Comparison of ENCODE assay signal across 8 cellular contexts in the genomic region with DNA sequence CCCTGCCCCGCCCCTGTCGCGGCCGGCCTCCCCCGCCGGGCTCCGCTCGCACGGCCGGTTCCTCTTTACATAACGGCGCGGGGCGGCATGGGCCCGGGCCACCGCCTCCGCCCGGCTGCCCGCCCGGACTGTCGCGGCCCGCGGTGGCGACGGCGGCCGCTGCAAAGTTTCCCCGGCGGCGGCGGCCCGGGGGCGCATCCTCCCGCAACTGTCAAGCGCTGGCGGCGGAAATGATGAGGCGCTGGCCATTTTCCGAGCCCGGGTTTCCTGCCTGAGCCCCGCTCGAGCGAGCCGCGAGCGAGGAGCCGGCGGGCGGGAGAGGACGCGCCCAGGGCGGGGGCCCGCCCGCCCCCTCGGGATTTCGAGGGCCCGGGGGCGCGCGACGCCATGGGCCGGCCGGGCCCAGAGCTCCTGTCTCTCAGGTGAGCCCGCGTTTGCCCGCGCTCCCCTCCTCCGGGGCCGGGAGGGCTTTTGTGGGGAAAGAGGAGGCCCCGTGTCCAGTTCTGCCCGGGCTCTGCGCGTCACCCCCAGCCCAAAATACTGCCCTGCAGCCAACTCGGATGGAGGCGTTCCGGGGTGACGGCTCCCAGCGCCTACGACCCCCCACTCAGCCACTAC. TPM values are rescaled to one million over a fixed set of nuclear protein-coding genes. Genes with fewer than 3 reads are reported as not detected.
DNase-seq lines count a peak whose midpoint lies in the region; ATAC-seq, FAIRE-seq and TF ChIP-seq lines count a peak whose summit lies in the region.

TSS of gene SH2B3 (plus strand) at position 68 of the 618 bp plus-strand sequence. CDS start 12,223 bp downstream, outside the sequence.

- H3K9me3 ChIP-seq in GM12878 (replicated peaks; ENCODE audit: control insufficient read depth, insufficient read depth, low read length), result no peaks in the 10 kb centered on the region

- RAD21 ChIA-PET in GM12878 (lab: Charles Lee; ENCODE audit: unreplicated experiment), result interaction anchor here (19.6 kb wide), 1 partner anchor 38 kb away, joined by 804 read pairs; no protein-coding TSS in a partner anchor

- BruUV-seq in GM12878 (replicated peaks; lab: Mats Ljungman, UMichigan), result no TSS peak

- SMC1A ChIA-PET in GM12878 (lab: Charles Lee; ENCODE audit: uncharacterized antibody, unreplicated experiment), result interaction anchor here (4.0 to 22.6 kb wide), 3 partner anchors 25 to 50 kb away, joined by 38 to 605 read pairs (median 104); no protein-coding TSS in a partner anchor

- TF ChIP-seq EP300 in GM12878 (IDR thresholded peaks at IDR 0.05; ENCODE audit: borderline replicate concordance in 1 of 2, control insufficient read depth in 1 of 2, low read depth in 2 of 2, low read length in 2 of 2), result no peak

- TF ChIP-seq POLR2A in Raji (IDR thresholded peaks at IDR 0.05; ENCODE audit: insufficient read depth, low read depth, low read length) (peak; percentile 41; the same call in 1 of the 2 replicates), GM12878 (IDR thresholded peaks at IDR 0.05; ENCODE audit: low read depth, low read length) (peak; percentile 68)

- no peak for TF ChIP-seq RAD21 in GM12878 (IDR thresholded peaks at IDR 0.05; ENCODE audit: insufficient read depth, low read depth, low read length)

- no peak for FAIRE-seq in GM12878 (lab: Jason Lieb, UNC)

- H2AFZ ChIP-seq in GM12878 (ENCODE audit: control insufficient read depth, low read depth, low read length), result peak within 1 kb of the TSS; percentile 60

- peak within 1 kb of the TSS; percentile 91 for H3K27ac ChIP-seq in GM12878 (ENCODE audit: control insufficient read depth, insufficient read depth)

- H3K36me3 ChIP-seq in GM12878 (ENCODE audit: control insufficient read depth in 2 of 2, insufficient read depth in 2 of 2, low read length in 1 of 2) (peaks cover 0 to 4% of the 10 kb centered on the region in 2 experiments; a peak in 1 of 4 replicates), kidney epithelial cell (ENCODE audit: control insufficient read depth, insufficient read depth, low read length) (no peaks in the 10 kb centered on the region)

- H3K4me3 ChIP-seq in GM12878 (peak within 1 kb of the TSS; percentile 96), kidney epithelial cell (ENCODE audit: low read depth, low read length) (peak within 1 kb of the TSS; percentile 68)

- peak within 1 kb of the TSS; percentile 96 for H3K4me2 ChIP-seq in GM12878 (ENCODE audit: control insufficient read depth, insufficient read depth)

- WGBS in GM12878 (ENCODE audit: insufficient coverage, insufficient replicate concordance, low lambda C conversion rate, missing lambda C conversion rate), result under 1% methylated on average over 38 of the region's 80 CpGs

- POLR2A ChIA-PET in GM12878 (lab: Charles Lee), result interaction anchor here (8.7 to 13.2 kb wide), 2 partner anchors 24 to 38 kb away, joined by 71 to 188 read pairs; no protein-coding TSS in a partner anchor

- in situ Hi-C loops in GM12878 (cut with MboI), result no loop called here

- intact Hi-C loops in GM12878 (cut with micrococcal nuclease; ENCODE audit: unreplicated experiment), result loop anchor here (1.0 to 2.0 kb wide), 2 partner anchors 25 to 38 kb away; no protein-coding TSS in a partner anchor

- DNase-seq in GM12878 (ENCODE audit: low read depth, low spot score), result no peak
- no peak for DNase-seq in kidney epithelial cell (ENCODE audit: low read depth)
- peak; percentile 50 for DNase-seq in stimulated activated CD8-positive, alpha-beta memory T cell treated with anti-CD3 and anti-CD28 coated beads, Interleukin-15, amount 100 ng/mL, for 1 hour (ENCODE audit: low read depth)
- DNase-seq in foreskin melanocyte, result no peak
- DNase-seq in NOMO-1 (lab: John Stamatoyannopoulos, UW; ENCODE audit: unreplicated experiment in 2 of 2), result no peak

- no peaks in the 10 kb centered on the region for H3K27me3 ChIP-seq in GM12878 (replicated peaks in 1 of 2; ENCODE audit: control insufficient read depth in 2 of 2, insufficient read depth in 2 of 2, low read length in 1 of 2)
- H3K27me3 ChIP-seq in kidney epithelial cell (ENCODE audit: control insufficient read depth, insufficient read depth, low read length), result no peaks in the 10 kb centered on the region

- TF ChIP-seq CTCF in GM12878 (IDR thresholded peaks at IDR 0.05 in 2 of 3, conservative IDR thresholded peaks at IDR 0.05 in 1 of 3; ENCODE audit: control insufficient read depth in 2 of 3, extremely low read depth in 1 of 3, insufficient read depth in 1 of 3, low read depth in 3 of 3, low read length in 3 of 3) (no peak), kidney epithelial cell (IDR thresholded peaks at IDR 0.05; ENCODE audit: insufficient read depth, low read length, poor library complexity, severe bottlenecking) (no peak)

- H3K9ac ChIP-seq in GM12878 (ENCODE audit: control insufficient read depth, insufficient read depth, low read length), result peak within 1 kb of the TSS; percentile 95

- CTCF ChIA-PET in GM12878 (lab: Yijun Ruan, JAX), result interaction anchor here (27.0 kb wide), 1 partner anchor 45 kb away, joined by 1117 read pairs; no protein-coding TSS in a partner anchor

- peak; percentile 0 for ATAC-seq in GM18499 (IDR thresholded peaks at IDR 0.05; ENCODE audit: insufficient read depth, unreplicated experiment)
- ATAC-seq in HG02642 (IDR thresholded peaks at IDR 0.05; ENCODE audit: poor library complexity, unreplicated experiment), result peak; percentile 12
- ATAC-seq in GM12878, result peak; percentile 0; the same call in 2 of the 3 replicates

- peaks cover 49% of the 10 kb centered on the region for H3K4me1 ChIP-seq in GM12878 (ENCODE audit: control insufficient read depth, insufficient read depth, low read length)

- peaks cover 52% of the 10 kb centered on the region for H3K79me2 ChIP-seq in GM12878 (ENCODE audit: control insufficient read depth, insufficient read depth, low read length)

- 0 out of 2 replicates have a peak, but pooled peaks cover 6% of the 10 kb centered on the region for H4K20me1 ChIP-seq in GM12878 (ENCODE audit: control insufficient read depth, insufficient read depth)

TF ChIP-seq in GM12878, 131 proteins besides CTCF, POLR2A, EP300 and RAD21 (continues in another document):
- TF ChIP-seq SRF (IDR thresholded peaks at IDR 0.05; ENCODE audit: low read depth in 2 of 2, low read length in 2 of 2) (0 out of 4 replicates have a peak, but pooled peaks of 1 of the 2 experiments have one; percentile 8), TAF1 (IDR thresholded peaks at IDR 0.05; ENCODE audit: borderline replicate concordance, low read depth, low read length) (peak; percentile 71; the same call in 1 of the 2 replicates), RELA (IDR thresholded peaks at IDR 0.05; ENCODE audit: borderline replicate concordance, partially characterized antibody) (peak; percentile 27), CREB1 (IDR thresholded peaks at IDR 0.05; ENCODE audit: low read depth) (no peak), HDAC6 (IDR thresholded peaks at IDR 0.05; ENCODE audit: unreplicated experiment) (peak; percentile 55), IKZF1 (conservative IDR thresholded peaks at IDR 0.05) (peak; percentile 9), LARP7 (IDR thresholded peaks at IDR 0.05) (peak; percentile 73), ZZZ3 (IDR thresholded peaks at IDR 0.05; ENCODE audit: control insufficient read depth, insufficient read length, low read depth) (no peak), DPF2 (IDR thresholded peaks at IDR 0.05) (peak; percentile 58), STAT1 (conservative IDR thresholded peaks at IDR 0.05) (no peak), SMARCA5 (IDR thresholded peaks at IDR 0.05) (peak; percentile 80)
- TF ChIP-seq, protein P1, sequence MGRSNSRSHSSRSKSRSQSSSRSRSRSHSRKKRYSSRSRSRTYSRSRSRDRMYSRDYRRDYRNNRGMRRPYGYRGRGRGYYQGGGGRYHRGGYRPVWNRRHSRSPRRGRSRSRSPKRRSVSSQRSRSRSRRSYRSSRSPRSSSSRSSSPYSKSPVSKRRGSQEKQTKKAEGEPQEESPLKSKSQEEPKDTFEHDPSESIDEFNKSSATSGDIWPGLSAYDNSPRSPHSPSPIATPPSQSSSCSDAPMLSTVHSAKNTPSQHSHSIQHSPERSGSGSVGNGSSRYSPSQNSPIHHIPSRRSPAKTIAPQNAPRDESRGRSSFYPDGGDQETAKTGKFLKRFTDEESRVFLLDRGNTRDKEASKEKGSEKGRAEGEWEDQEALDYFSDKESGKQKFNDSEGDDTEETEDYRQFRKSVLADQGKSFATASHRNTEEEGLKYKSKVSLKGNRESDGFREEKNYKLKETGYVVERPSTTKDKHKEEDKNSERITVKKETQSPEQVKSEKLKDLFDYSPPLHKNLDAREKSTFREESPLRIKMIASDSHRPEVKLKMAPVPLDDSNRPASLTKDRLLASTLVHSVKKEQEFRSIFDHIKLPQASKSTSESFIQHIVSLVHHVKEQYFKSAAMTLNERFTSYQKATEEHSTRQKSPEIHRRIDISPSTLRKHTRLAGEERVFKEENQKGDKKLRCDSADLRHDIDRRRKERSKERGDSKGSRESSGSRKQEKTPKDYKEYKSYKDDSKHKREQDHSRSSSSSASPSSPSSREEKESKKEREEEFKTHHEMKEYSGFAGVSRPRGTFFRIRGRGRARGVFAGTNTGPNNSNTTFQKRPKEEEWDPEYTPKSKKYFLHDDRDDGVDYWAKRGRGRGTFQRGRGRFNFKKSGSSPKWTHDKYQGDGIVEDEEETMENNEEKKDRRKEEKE (IDR thresholded peaks at IDR 0.05), result 0 out of 2 replicates have a peak, but pooled peaks have one; percentile 16

RNA-seq across cellular contexts. Expression of gene SH2B3, which starts in this region (rescaled TPM):
- 28.3 and 28.4 TPM in 2 replicates for total RNA-seq in GM12878 (2013; cell fraction: nucleolus; rRNA removed)
- total RNA-seq in GM12878 (2014; rRNA removed), result 32.3 and 32.5 TPM in 2 replicates
- total RNA-seq in GM12878 (2014; rRNA removed; fragmentation: Illumina TruSeq; extraction: Trizol), result 25.3 and 27.6 TPM in 2 replicates
- 43.2 and 46.4 TPM in 2 replicates for total RNA-seq in GM12878 (2021)
- polyA plus RNA-seq in GM12878 (2011; ENCODE audit: low read depth), result 18.6 TPM
- 15.0 and 19.1 TPM in 2 replicates for polyA plus RNA-seq in GM12878 (2011; rRNA removed)
- 19.4 and 21.7 TPM in 2 replicates for polyA plus RNA-seq in GM12878 (2011; cell fraction: cytosol; rRNA removed)
- 18.9 and 27.2 TPM in 2 replicates for polyA plus RNA-seq in GM12878 (2011; cell fraction: nucleus; rRNA removed)
- 18.0 and 25.3 TPM in 2 replicates for polyA plus RNA-seq in GM12878 (2012)
- 35.6 and 38.3 TPM in 2 replicates for polyA plus RNA-seq in GM12878 (2014; fragmentation: Illumina TruSeq; extraction: Trizol)
- 1 to 10 TPM; 5.8 to 8.5 TPM for polyA plus RNA-seq in GM12878 (2014; fragmentation: Nextera tagmentation; extraction: Ambion mirVana)
- 28.1 and 31.0 TPM in 2 replicates for polyA plus RNA-seq in GM12878 (2014; rRNA removed)
- 10 to 100 TPM in 1 of 2 experiments, 1 to 10 TPM in 1; 9.1 to 11.9 TPM for polyA plus RNA-seq in GM12878 (2016; fragmentation: Nextera tagmentation; extraction: Ambion mirVana)
- polyA minus RNA-seq in GM12878 (2011; rRNA and poly(A)+ RNA removed), result 15.0 and 18.0 TPM in 2 replicates
- polyA minus RNA-seq in GM12878 (2011; cell fraction: cytosol; rRNA and poly(A)+ RNA removed), result 11.4 and 13.1 TPM in 2 replicates
- 4.8 and 11.5 TPM in 2 replicates for polyA minus RNA-seq in GM12878 (2011; cell fraction: nucleus; rRNA and poly(A)+ RNA removed)
- total RNA-seq in kidney epithelial cell, result 30.5 and 32.3 TPM in 2 replicates
